In genomic region chr1:220473440-220473839, GRCh38 we compare ENCODE assay signal across 39 cellular contexts. TPM values are rescaled to one million over a fixed set of nuclear protein-coding genes. Genes with fewer than 3 reads are reported as not detected.
"Had no signal": no experiment of that assay in that cellular context is flagged by ENCODE, and none has a peak within 500 bp of the region (broad histone marks: within the 10 kb centered on the region; RNA-seq: fewer than 3 reads in every experiment).

No MANE protein-coding gene starts in this region.

- H3K27me3 Mint-ChIP-seq: activated naive CD4-positive, alpha-beta T cell treated with anti-CD3 and anti-CD28 coated beads, Interleukin-2, amount 10 ng/mL, durations not matched to agents 7 days and 5 days; activated naive CD4-positive, alpha-beta T cell treated with anti-CD3 and anti-CD28 coated beads, Interleukin-2, amount 50 U/mL, for 24 hours; activated naive CD8-positive, alpha-beta T cell treated with anti-CD3 and anti-CD28 coated beads, Interleukin-2, amount 10 ng/mL, durations not matched to agents 7 days and 5 days; activated naive CD8-positive, alpha-beta T cell treated with anti-CD3 and anti-CD28 coated beads, Interleukin-2, amount 50 U/mL, for 24 hours had no signal

- H3K27me3 ChIP-seq: adrenal gland, ascending aorta, body of pancreas, brain microvascular endothelial cell, breast epithelium, cardiac muscle cell, colonic mucosa had no signal

- ATAC-seq: activated naive CD4-positive, alpha-beta T cell treated with anti-CD3 and anti-CD28 coated beads, Interleukin-2, amount 50 U/mL, for 72 hours; activated naive CD8-positive, alpha-beta T cell treated with anti-CD3 and anti-CD28 coated beads, Interleukin-2, amount 50 U/mL, for 24 hours; activated T-cell treated with anti-CD3 and anti-CD28 coated beads, Interleukin-2, amount 50 U/mL, for 4 hours; activated T-cell treated with anti-CD3 and anti-CD28 coated beads, Interleukin-2, amount 50 U/mL, for 72 hours; activated T-helper 17 cell treated with anti-CD3 and anti-CD28 coated beads, Interleukin-2, amount 50 U/mL, for 72 hours; body of pancreas had no signal

- H3K27ac ChIP-seq: adrenal gland, ascending aorta, body of pancreas, brain microvascular endothelial cell, breast epithelium, cardiac muscle cell, colonic mucosa had no signal

- H3K9me3 Mint-ChIP-seq: activated naive CD4-positive, alpha-beta T cell treated with anti-CD3 and anti-CD28 coated beads for 36 hours; activated naive CD4-positive, alpha-beta T cell treated with anti-CD3 and anti-CD28 coated beads, Interleukin-2, amount 10 ng/mL, durations not matched to agents 7 days and 5 days; activated naive CD4-positive, alpha-beta T cell treated with anti-CD3 and anti-CD28 coated beads, Interleukin-2, amount 50 U/mL, for 24 hours; activated naive CD8-positive, alpha-beta T cell treated with anti-CD3 and anti-CD28 coated beads, Interleukin-2, amount 10 ng/mL, durations not matched to agents 7 days and 5 days; activated naive CD8-positive, alpha-beta T cell treated with anti-CD3 and anti-CD28 coated beads, Interleukin-2, amount 50 U/mL, for 24 hours; activated T-cell treated with anti-CD3 and anti-CD28 coated beads, Interleukin-2, amount 50 U/mL, for 24 hours; activated T-helper 1 cell treated with anti-CD3 and anti-CD28 coated beads, Interleukin-12 subunit alpha, Interleukin-12 subunit beta, Interleukin-2, Interleukin-4 antibody, amounts not matched to agents 30 ng/mL and 10 ng/mL and 1 ng/mL, durations not matched to agents 14 hours and 24 hours and 36 hours; activated T-helper 2 cell treated with anti-CD3 and anti-CD28 coated beads, Interferon-gamma antibody, Interleukin-2, Interleukin-4, amounts not matched to agents 10 μg/mL and 5 μg/mL and 100 μg/mL, durations not matched to agents 14 hours and 24 hours and 36 hours; central memory CD8-positive, alpha-beta T cell had no signal

- H3K4me1 ChIP-seq: adrenal gland, ascending aorta, body of pancreas, breast epithelium, colonic mucosa had no signal

- H3K36me3 Mint-ChIP-seq: activated naive CD4-positive, alpha-beta T cell treated with anti-CD3 and anti-CD28 coated beads, Interleukin-2, amount 10 ng/mL, durations not matched to agents 7 days and 5 days; activated naive CD4-positive, alpha-beta T cell treated with anti-CD3 and anti-CD28 coated beads, Interleukin-2, amount 50 U/mL, for 24 hours; activated naive CD4-positive, alpha-beta T cell treated with anti-CD3 and anti-CD28 coated beads, Interleukin-2, amount 50 U/mL, for 72 hours; activated naive CD8-positive, alpha-beta T cell; activated naive CD8-positive, alpha-beta T cell treated with anti-CD3 and anti-CD28 coated beads, Interleukin-2, amount 10 ng/mL, durations not matched to agents 7 days and 5 days; brain had no signal

- H3K27ac Mint-ChIP-seq: activated naive CD4-positive, alpha-beta T cell treated with anti-CD3 and anti-CD28 coated beads for 36 hours; activated naive CD4-positive, alpha-beta T cell treated with anti-CD3 and anti-CD28 coated beads, Interleukin-2, amount 10 ng/mL, durations not matched to agents 7 days and 5 days; activated naive CD4-positive, alpha-beta T cell treated with anti-CD3 and anti-CD28 coated beads, Interleukin-2, amount 50 U/mL, for 24 hours; activated naive CD4-positive, alpha-beta T cell treated with anti-CD3 and anti-CD28 coated beads, Interleukin-2, amount 50 U/mL, for 72 hours; activated naive CD8-positive, alpha-beta T cell; activated naive CD8-positive, alpha-beta T cell treated with anti-CD3 and anti-CD28 coated beads, Interleukin-2, amount 10 ng/mL, durations not matched to agents 7 days and 5 days; activated naive CD8-positive, alpha-beta T cell treated with anti-CD3 and anti-CD28 coated beads, Interleukin-2, amount 50 U/mL, for 24 hours; activated T-cell treated with anti-CD3 and anti-CD28 coated beads, Interleukin-2, amount 50 U/mL, for 24 hours; activated T-cell treated with anti-CD3 and anti-CD28 coated beads, Interleukin-2, amount 50 U/mL, for 72 hours; activated T-helper 1 cell treated with anti-CD3 and anti-CD28 coated beads, Interleukin-12 subunit alpha, Interleukin-12 subunit beta, Interleukin-2, Interleukin-4 antibody, amounts not matched to agents 30 ng/mL and 10 ng/mL and 1 ng/mL, durations not matched to agents 14 hours and 24 hours and 36 hours; activated T-helper 17 cell treated with anti-CD3 and anti-CD28 coated beads, Interleukin-2, amount 50 U/mL, for 72 hours; activated T-helper 2 cell treated with anti-CD3 and anti-CD28 coated beads, Interferon-gamma antibody, Interleukin-2, Interleukin-4, amounts not matched to agents 10 μg/mL and 5 μg/mL and 100 μg/mL, durations not matched to agents 14 hours and 24 hours and 36 hours; brain had no signal

- H3K4me3 ChIP-seq: adrenal gland, ascending aorta, body of pancreas, breast epithelium, cardiac muscle cell, colonic mucosa had no signal

- H3K36me3 ChIP-seq: adrenal gland, ascending aorta, brain microvascular endothelial cell, breast epithelium, cardiac muscle cell, colonic mucosa had no signal

- DNase-seq: activated effector memory CD4-positive, alpha-beta T cell treated with anti-CD3 and anti-CD28 coated beads, Interleukin-2, amount 50 U/mL, for 16 hours; activated effector memory CD4-positive, alpha-beta T cell treated with Interleukin-2 at 50 U/mL for 16 hours; activated gamma-delta T cell treated with Interleukin-2 at 50 U/mL for 16 hours; activated naive CD4-positive, alpha-beta T cell; activated naive CD4-positive, alpha-beta T cell treated with anti-CD3 and anti-CD28 coated beads for 36 hours; activated naive CD4-positive, alpha-beta T cell treated with anti-CD3 and anti-CD28 coated beads, Interleukin-2, amount 10 ng/mL, durations not matched to agents 7 days and 5 days; activated naive CD4-positive, alpha-beta T cell treated with anti-CD3 and anti-CD28 coated beads, Interleukin-2, amount 50 U/mL, for 16 hours; activated naive CD4-positive, alpha-beta T cell treated with Interleukin-2 at 50 U/mL for 16 hours; activated naive CD8-positive, alpha-beta T cell treated with anti-CD3 and anti-CD28 coated beads, Interleukin-2, amount 10 ng/mL, durations not matched to agents 7 days and 5 days; activated naive CD8-positive, alpha-beta T cell treated with anti-CD3 and anti-CD28 coated beads, Interleukin-2, amount 50 U/mL, for 24 hours; activated T-cell treated with anti-CD3 and anti-CD28 coated beads, Interleukin-2, amount 50 U/mL, for 24 hours; activated T-cell treated with anti-CD3 and anti-CD28 coated beads, Interleukin-2, amount 50 U/mL, for 4 hours; activated T-cell treated with anti-CD3 and anti-CD28 coated beads, Interleukin-2, amount 50 U/mL, for 48 hours; activated T-cell treated with anti-CD3 and anti-CD28 coated beads, Interleukin-2, amount 50 U/mL, for 72 hours; adrenal gland; amniotic stem cell; amygdala; anterior cingulate cortex; aorta; body of pancreas; brain microvascular endothelial cell; caudate nucleus; central memory CD4-positive, alpha-beta T cell; cerebellar nuclear complex; colonic mucosa had no signal

- H3K9me3 ChIP-seq: body of pancreas, breast epithelium, colonic mucosa had no signal

- H3K4me3 Mint-ChIP-seq: activated naive CD4-positive, alpha-beta T cell treated with anti-CD3 and anti-CD28 coated beads for 36 hours; activated naive CD4-positive, alpha-beta T cell treated with anti-CD3 and anti-CD28 coated beads, Interleukin-2, amount 10 ng/mL, durations not matched to agents 7 days and 5 days; activated naive CD4-positive, alpha-beta T cell treated with anti-CD3 and anti-CD28 coated beads, Interleukin-2, amount 50 U/mL, for 24 hours; activated naive CD8-positive, alpha-beta T cell; activated naive CD8-positive, alpha-beta T cell treated with anti-CD3 and anti-CD28 coated beads, Interleukin-2, amount 10 ng/mL, durations not matched to agents 7 days and 5 days; activated naive CD8-positive, alpha-beta T cell treated with anti-CD3 and anti-CD28 coated beads, Interleukin-2, amount 50 U/mL, for 24 hours; activated T-cell treated with anti-CD3 and anti-CD28 coated beads, Interleukin-2, amount 50 U/mL, for 24 hours; activated T-cell treated with anti-CD3 and anti-CD28 coated beads, Interleukin-2, amount 50 U/mL, for 4 hours; activated T-cell treated with anti-CD3 and anti-CD28 coated beads, Interleukin-2, amount 50 U/mL, for 72 hours; activated T-helper 1 cell treated with anti-CD3 and anti-CD28 coated beads, Interleukin-12 subunit alpha, Interleukin-12 subunit beta, Interleukin-2, Interleukin-4 antibody, amounts not matched to agents 30 ng/mL and 10 ng/mL and 1 ng/mL, durations not matched to agents 14 hours and 24 hours and 36 hours; activated T-helper 17 cell treated with anti-CD3 and anti-CD28 coated beads, Interleukin-2, amount 50 U/mL, for 72 hours; brain; central memory CD8-positive, alpha-beta T cell had no signal

- H3K4me1 Mint-ChIP-seq: activated naive CD4-positive, alpha-beta T cell treated with anti-CD3 and anti-CD28 coated beads, Interleukin-2, amount 10 ng/mL, durations not matched to agents 7 days and 5 days; activated naive CD4-positive, alpha-beta T cell treated with anti-CD3 and anti-CD28 coated beads, Interleukin-2, amount 50 U/mL, for 24 hours; activated naive CD8-positive, alpha-beta T cell treated with anti-CD3 and anti-CD28 coated beads, Interleukin-2, amount 10 ng/mL, durations not matched to agents 7 days and 5 days; activated naive CD8-positive, alpha-beta T cell treated with anti-CD3 and anti-CD28 coated beads, Interleukin-2, amount 50 U/mL, for 24 hours; activated T-helper 17 cell treated with anti-CD3 and anti-CD28 coated beads, Interleukin-2, amount 50 U/mL, for 72 hours; brain; central memory CD8-positive, alpha-beta T cell had no signal

- FAIRE-seq: astrocyte, bronchial epithelial cell, colon had no signal

RNA-seq across cellular contexts. Expression of gene MARK1, which starts 54.5 kb away (rescaled TPM):
- total RNA-seq: activated naive CD4-positive, alpha-beta T cell treated with anti-CD3 and anti-CD28 coated beads for 36 hours; activated naive CD4-positive, alpha-beta T cell treated with anti-CD3 and anti-CD28 coated beads, Interleukin-2, amount 50 U/mL, for 72 hours; activated naive CD8-positive, alpha-beta T cell treated with anti-CD3 and anti-CD28 coated beads, Interleukin-2, amount 10 ng/mL, durations not matched to agents 7 days and 5 days; activated T-helper 1 cell treated with anti-CD3 and anti-CD28 coated beads, Interleukin-12 subunit alpha, Interleukin-12 subunit beta, Interleukin-2, Interleukin-4 antibody, amounts not matched to agents 30 ng/mL and 10 ng/mL and 1 ng/mL, durations not matched to agents 14 hours and 24 hours and 36 hours; activated T-helper 2 cell treated with anti-CD3 and anti-CD28 coated beads, Interferon-gamma antibody, Interleukin-2, Interleukin-4, amounts not matched to agents 10 μg/mL and 5 μg/mL and 100 μg/mL, durations not matched to agents 14 hours and 24 hours and 36 hours had no signal
